Comparison of ENCODE assay signal across 8 cellular contexts in genomic region chr11:62709262-62710000, GRCh38. TPM values are rescaled to one million over a fixed set of nuclear protein-coding genes. Genes with fewer than 3 reads are reported as not detected.
DNase-seq lines count a peak whose midpoint lies in the region; ATAC-seq and FAIRE-seq lines count a peak whose summit lies in the region.

No MANE protein-coding gene starts in this region.

- H3K27me3 ChIP-seq in neuronal stem cell (ENCODE audit: control insufficient read depth in 3 of 3, insufficient read depth in 3 of 3, low read depth in 1 of 3, low read length in 3 of 3): no peaks in the 10 kb centered on the region

- H3K14ac ChIP-seq in neuronal stem cell (ENCODE audit: low read length): no peak overlapping the region

- H3K79me1 ChIP-seq in neuronal stem cell (ENCODE audit: low read depth, low read length): no peaks in the 10 kb centered on the region

- ATAC-seq in GM21576 (IDR thresholded peaks at IDR 0.05; ENCODE audit: unreplicated experiment): peak; percentile 59

- H3K23ac ChIP-seq in neuronal stem cell (ENCODE audit: low read depth, low read length, poor library complexity): no peak overlapping the region

- no peak overlapping the region for H2BK15ac ChIP-seq in neuronal stem cell (ENCODE audit: low read length)

- peak overlapping the region; percentile 30 for H4K91ac ChIP-seq in neuronal stem cell (ENCODE audit: low read depth, low read length, poor library complexity)

- no peak overlapping the region for H2BK12ac ChIP-seq in neuronal stem cell (ENCODE audit: low read length)

- H3K18ac ChIP-seq in neuronal stem cell (ENCODE audit: low read length): peak overlapping the region; percentile 84

- peak overlapping the region; percentile 64 for H3K4me2 ChIP-seq in neuronal stem cell (ENCODE audit: insufficient read depth, low read length, poor library complexity, severe bottlenecking)

- H3K27ac ChIP-seq in neuronal stem cell (replicated peaks; ENCODE audit: low read length): peak overlapping the region; percentile 85

- no peaks in the 10 kb centered on the region for H3K9me3 ChIP-seq in neuronal stem cell (replicated peaks in 1 of 2; ENCODE audit: control insufficient read depth in 2 of 2, insufficient read depth in 1 of 2, low read depth in 1 of 2, low read length in 2 of 2)

- no peak for FAIRE-seq in frontal cortex (lab: Jason Lieb, UNC)

- H3K36me3 ChIP-seq in neuronal stem cell (replicated peaks in 1 of 2; ENCODE audit: control insufficient read depth in 2 of 2, insufficient read depth in 2 of 2, low read length in 2 of 2): peaks cover 25 to 67% of the 10 kb centered on the region in 2 donors

- peaks cover 23 to 31% of the 10 kb centered on the region in 2 donors for H3K4me1 ChIP-seq in neuronal stem cell (ENCODE audit: control insufficient read depth in 2 of 2, insufficient read depth in 1 of 2, low read depth in 1 of 2, low read length in 2 of 2)

- H2AFZ ChIP-seq in neuronal stem cell (ENCODE audit: low read length): peak overlapping the region; percentile 81

- DNase-seq in DMS114 treated with DMSO at 0.1 percent for 48 hours (lab: John Stamatoyannopoulos, UW; ENCODE audit: unreplicated experiment) (peak; percentile 98), LHCN-M2 (ENCODE audit: low read depth) (peak; percentile 98), SHP77 (lab: John Stamatoyannopoulos, UW) (peak; percentile 96 to 98), frontal cortex (ENCODE audit: low spot score in 2 of 2) (peak; percentile 84 to 86), neuronal stem cell (ENCODE audit: low spot score) (peak; percentile 95), stromal cell of bone marrow (ENCODE audit: low read depth) (peak; percentile 97)
- DNase-seq in activated naive CD4-positive, alpha-beta T cell treated with Interleukin-2 at 50 U/mL for 16 hours: peak; percentile 96

- H2BK5ac ChIP-seq in neuronal stem cell (ENCODE audit: low read length): no peak overlapping the region

- peak overlapping the region; percentile 29 to 77 for H3K4me3 ChIP-seq in neuronal stem cell (ENCODE audit: low read length in 2 of 2)

- H3K4ac ChIP-seq in neuronal stem cell (ENCODE audit: low read length): no peak overlapping the region

- no peak overlapping the region for H2AK5ac ChIP-seq in neuronal stem cell (ENCODE audit: low read depth, low read length)

- no peak overlapping the region for H2BK120ac ChIP-seq in neuronal stem cell (ENCODE audit: low read depth, low read length)

- WGBS in neuronal stem cell (ENCODE audit: extremely low coverage in 2 of 2, insufficient read length in 2 of 2, insufficient replicate concordance in 1 of 2), 2 donors: no CpG with 5 or more reads among the region's 47 CpGs

- no peak overlapping the region for H3K9ac ChIP-seq in neuronal stem cell (ENCODE audit: low read depth, low read length, poor library complexity)

- H4K8ac ChIP-seq in neuronal stem cell (ENCODE audit: low read depth, low read length): peak overlapping the region; percentile 54

RNA-seq across cellular contexts. Expression of gene GNG3, which starts 2.0 kb away (rescaled TPM):
- total RNA-seq in LHCN-M2 (2014; rRNA removed) (not detected in 2 replicates), frontal cortex (20.0 TPM)
- 0.15 TPM for polyA plus RNA-seq in LHCN-M2 (2012)
- polyA plus RNA-seq in neuronal stem cell (2013, experiment 1 of 2): 1.9 TPM
- 1.7 TPM for polyA plus RNA-seq in neuronal stem cell (2013, experiment 2 of 2)

RNA-seq across cellular contexts. Expression of gene BSCL2, which starts 2.2 kb away (rescaled TPM):
- total RNA-seq in LHCN-M2 (2014; rRNA removed): 80.1 and 86.2 TPM in 2 replicates
- polyA plus RNA-seq in LHCN-M2 (2012): 65.8 TPM
- total RNA-seq in frontal cortex: 149 TPM
- 70.6 TPM for polyA plus RNA-seq in neuronal stem cell (2013, experiment 1 of 2)
- 63.6 TPM for polyA plus RNA-seq in neuronal stem cell (2013, experiment 2 of 2)

RNA-seq across cellular contexts. Expression of gene HNRNPUL2, which starts 17.8 kb away (rescaled TPM):
- 8.7 and 14.4 TPM in 2 replicates for total RNA-seq in LHCN-M2 (2014; rRNA removed)
- 61.3 TPM for polyA plus RNA-seq in LHCN-M2 (2012)
- total RNA-seq in frontal cortex: 15.1 TPM
- polyA plus RNA-seq in neuronal stem cell (2013, experiment 1 of 2): 46.6 TPM
- 45.8 TPM for polyA plus RNA-seq in neuronal stem cell (2013, experiment 2 of 2)

RNA-seq across cellular contexts. Expression of gene TTC9C, which starts 18.9 kb away (rescaled TPM):
- total RNA-seq in LHCN-M2 (2014; rRNA removed): 31.8 and 53.4 TPM in 2 replicates
- polyA plus RNA-seq in LHCN-M2 (2012): 39.4 TPM
- total RNA-seq in frontal cortex: 26.9 TPM
- 69.5 TPM for polyA plus RNA-seq in neuronal stem cell (2013, experiment 1 of 2)
- 75.5 TPM for polyA plus RNA-seq in neuronal stem cell (2013, experiment 2 of 2)

RNA-seq across cellular contexts. Expression of gene LRRN4CL, which starts 20.1 kb away (rescaled TPM):
- total RNA-seq in LHCN-M2 (2014; rRNA removed) (41.4 and 68.1 TPM in 2 replicates), frontal cortex (0.82 TPM)
- 21.3 TPM for polyA plus RNA-seq in LHCN-M2 (2012)
- polyA plus RNA-seq in neuronal stem cell (2013, experiment 1 of 2): not detected
- 0.01 TPM for polyA plus RNA-seq in neuronal stem cell (2013, experiment 2 of 2)

Comparison
In these comparisons a context has a peak if more than half of its experiments do, and no peak if none do; other contexts are left out.
1. Peak in every context shown above with its lines: DNase-seq, ATAC-seq, H3K4me3 ChIP-seq and H3K27ac ChIP-seq.
2. RNA of gene GNG3, which starts 2.0 kb away (total RNA-seq): 20.0 TPM in frontal cortex (single experiment); not detected in LHCN-M2; every median in the first group is over 10 times any median in the second.